ENCODE assay signal across 2 cellular contexts in the genomic region with DNA sequence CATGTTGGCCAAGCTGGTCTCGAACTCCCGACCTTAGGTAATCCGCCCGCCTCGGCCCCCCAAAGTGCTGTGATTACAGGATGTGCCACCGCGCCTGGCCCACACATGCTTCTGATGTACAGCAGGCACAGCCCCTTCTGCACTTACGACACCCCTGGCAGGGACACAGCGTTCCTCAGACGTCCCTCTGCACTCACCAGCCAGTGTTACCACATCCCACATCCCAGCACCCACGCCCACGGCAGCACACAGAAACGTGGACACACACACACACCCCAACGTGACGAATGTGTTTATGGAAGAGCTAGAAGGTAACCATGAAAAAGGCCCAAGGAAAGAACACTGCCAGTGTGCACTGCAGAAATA.
TF ChIP-seq lines count a peak whose summit lies in the region.

No MANE protein-coding gene starts in this region.

TF ChIP-seq in GM12878, 131 proteins besides CTCF, POLR2A, EP300 and RAD21:
- TF ChIP-seq, protein P1, sequence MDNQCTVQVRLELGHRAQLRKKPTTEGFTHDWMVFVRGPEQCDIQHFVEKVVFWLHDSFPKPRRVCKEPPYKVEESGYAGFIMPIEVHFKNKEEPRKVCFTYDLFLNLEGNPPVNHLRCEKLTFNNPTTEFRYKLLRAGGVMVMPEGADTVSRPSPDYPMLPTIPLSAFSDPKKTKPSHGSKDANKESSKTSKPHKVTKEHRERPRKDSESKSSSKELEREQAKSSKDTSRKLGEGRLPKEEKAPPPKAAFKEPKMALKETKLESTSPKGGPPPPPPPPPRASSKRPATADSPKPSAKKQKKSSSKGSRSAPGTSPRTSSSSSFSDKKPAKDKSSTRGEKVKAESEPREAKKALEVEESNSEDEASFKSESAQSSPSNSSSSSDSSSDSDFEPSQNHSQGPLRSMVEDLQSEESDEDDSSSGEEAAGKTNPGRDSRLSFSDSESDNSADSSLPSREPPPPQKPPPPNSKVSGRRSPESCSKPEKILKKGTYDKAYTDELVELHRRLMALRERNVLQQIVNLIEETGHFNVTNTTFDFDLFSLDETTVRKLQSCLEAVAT (IDR thresholded peaks at IDR 0.05), result 0 out of 2 replicates have a peak, but pooled peaks have one; percentile 14
- TF ChIP-seq LARP7 (IDR thresholded peaks at IDR 0.05), result no peak

TF ChIP-seq in GM12891, 5 proteins besides CTCF, POLR2A, EP300 and RAD21:
- no peak for TF ChIP-seq POU2F2 (IDR thresholded peaks at IDR 0.05; ENCODE audit: low read depth, low read length)
- no peak for TF ChIP-seq PAX5 (IDR thresholded peaks at IDR 0.05; ENCODE audit: insufficient read depth, low read length, severe bottlenecking)
- no peak for TF ChIP-seq TAF1 (IDR thresholded peaks at IDR 0.05; ENCODE audit: low read depth, low read length)
- no peak for TF ChIP-seq SPI1 (IDR thresholded peaks at IDR 0.05; ENCODE audit: low read depth, low read length)
- TF ChIP-seq POLR2AphosphoS5 (IDR thresholded peaks at IDR 0.05; ENCODE audit: low read depth, low read length), result no peak
